ENCODE assay signal across 9 cellular contexts in the genomic region with DNA sequence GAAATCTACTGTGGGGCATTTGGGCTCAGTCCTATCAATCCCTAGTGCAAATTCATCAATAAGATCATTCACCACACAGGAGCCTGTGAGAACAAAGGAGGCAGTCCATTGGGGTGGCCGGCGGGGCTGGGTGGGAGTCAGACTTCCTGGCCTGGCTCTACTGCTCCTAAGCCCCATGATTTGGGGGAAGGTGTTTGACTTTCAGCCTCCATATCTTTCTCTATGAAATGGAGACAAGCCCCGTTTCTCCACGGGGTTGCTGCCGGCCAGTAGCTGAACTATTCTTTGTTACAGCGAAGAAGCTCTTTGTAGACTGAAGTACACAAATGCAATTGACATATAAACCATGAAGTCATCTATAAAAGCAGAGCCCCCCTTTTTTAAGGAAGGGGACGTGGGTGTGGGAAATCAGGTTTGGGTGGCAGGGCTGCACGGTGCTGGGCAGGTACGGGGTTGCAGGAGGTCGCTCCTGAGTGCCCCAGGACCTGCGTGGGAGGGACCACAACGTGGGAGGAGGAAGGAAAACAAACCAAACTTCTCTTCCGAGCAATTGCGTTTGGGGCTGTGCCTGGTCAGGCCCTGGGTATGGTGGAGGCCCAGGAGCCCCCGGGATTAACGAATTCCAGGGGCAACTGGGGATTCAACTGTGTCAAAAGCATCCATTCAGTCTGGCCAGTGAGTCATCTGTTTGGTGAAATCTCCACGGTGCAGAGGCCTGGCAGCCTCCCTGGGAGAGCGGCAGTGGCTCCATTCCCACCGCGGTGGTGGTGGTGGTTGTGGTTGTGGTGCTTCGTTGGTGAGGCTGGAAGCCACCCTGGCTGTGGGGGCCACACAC. TPM values are rescaled to one million over a fixed set of nuclear protein-coding genes. Genes with fewer than 3 reads are reported as not detected.
A peak's percentile ranks its signal among the peaks of the same experiment; 100 is the strongest.
DNase-seq lines count a peak whose midpoint lies in the region; ATAC-seq and TF ChIP-seq lines count a peak whose summit lies in the region.
"Had no signal": no experiment of that assay in that cellular context is flagged by ENCODE, and none has a peak within 500 bp of the region (broad histone marks: within the 10 kb centered on the region; RNA-seq: fewer than 3 reads in every experiment).

No MANE protein-coding gene starts in this region.

- ATAC-seq in RWPE2 (ENCODE audit: low read depth), result peak; percentile 48; the same call in 2 of the 3 replicates
- ATAC-seq in natural killer cell, result peak in 2 of 3 donors; percentile 41 to 58
- ATAC-seq in HG02678 (IDR thresholded peaks at IDR 0.05; ENCODE audit: unreplicated experiment), result no peak
- no peak for ATAC-seq in HG03460 (IDR thresholded peaks at IDR 0.05; ENCODE audit: unreplicated experiment)

- H3K4me3 ChIP-seq in AG10803 (ENCODE audit: low read length) (no peak overlapping the region), RWPE2 (ENCODE audit: severe bottlenecking) (no peak overlapping the region), left ventricle myocardium inferior (no peak overlapping the region)
- H3K4me3 ChIP-seq: prostate gland had no signal

- H3K27me3 ChIP-seq in RWPE2 (ENCODE audit: insufficient read depth, poor library complexity, severe bottlenecking) (no peaks in the 10 kb centered on the region), left ventricle myocardium inferior (ENCODE audit: low read depth) (no peaks in the 10 kb centered on the region)

- H3K9me3 ChIP-seq in RWPE2 (ENCODE audit: severe bottlenecking) (no peaks in the 10 kb centered on the region), left ventricle myocardium inferior (replicated peaks) (no peaks in the 10 kb centered on the region)
- H3K9me3 ChIP-seq: prostate gland had no signal

- H3K4me1 ChIP-seq in RWPE2 (ENCODE audit: insufficient read depth, poor library complexity, severe bottlenecking), result no peaks in the 10 kb centered on the region
- H3K4me1 ChIP-seq in left ventricle myocardium inferior, result no peaks in the 10 kb centered on the region
- H3K4me1 ChIP-seq: prostate gland had no signal

- peaks cover 0 to 2% of the 10 kb centered on the region in 2 donors for H3K27me3 Mint-ChIP-seq in natural killer cell (ENCODE audit: low read depth in 2 of 2)

- H3K27ac Mint-ChIP-seq in natural killer cell, result peak overlapping the region in 1 of 2 donors; percentile 70

- H3K4me3 Mint-ChIP-seq in natural killer cell, result peak overlapping the region; percentile 71

- H3K4me1 Mint-ChIP-seq in natural killer cell, result peaks cover 17 to 29% of the 10 kb centered on the region in 2 donors

- DNase-seq in AG10803 (ENCODE audit: low read depth) (peak; percentile 68), RWPE2 (ENCODE audit: low spot score) (no peak), amniotic epithelial cell (ENCODE audit: low read depth) (peak; percentile 73), natural killer cell (no peak), left ventricle myocardium inferior (no peak), NCI-H1105 treated with DMSO at 0.1 percent for 48 hours (lab: John Stamatoyannopoulos, UW) (no peak)

- H3K27ac ChIP-seq in RWPE2 (ENCODE audit: poor library complexity, severe bottlenecking) (no peak overlapping the region), left ventricle myocardium inferior (replicated peaks) (no peak overlapping the region)
- H3K27ac ChIP-seq: prostate gland had no signal

- TF ChIP-seq CTCF in AG10803 (conservative IDR thresholded peaks at IDR 0.05; ENCODE audit: low read length) (no peak), RWPE2 (IDR thresholded peaks at IDR 0.05; ENCODE audit: poor library complexity, severe bottlenecking) (no peak), natural killer cell (IDR thresholded peaks at IDR 0.05) (no peak), left ventricle myocardium inferior (IDR thresholded peaks at IDR 0.05; ENCODE audit: borderline replicate concordance) (no peak)

- H3K36me3 Mint-ChIP-seq in natural killer cell, result no peaks in the 10 kb centered on the region

- H3K36me3 ChIP-seq in RWPE2 (ENCODE audit: low read depth) (no peaks in the 10 kb centered on the region), left ventricle myocardium inferior (no peaks in the 10 kb centered on the region)
- H3K36me3 ChIP-seq: prostate gland had no signal

- intact Hi-C loops in natural killer cell (cut with micrococcal nuclease), result no loop called here
- intact Hi-C loops in left ventricle myocardium inferior (cut with micrococcal nuclease), result no loop called here

- H3K9me3 Mint-ChIP-seq in natural killer cell, result no peaks in the 10 kb centered on the region

RNA-seq across cellular contexts. Expression of a gene that starts 18.2 kb away (rescaled TPM):
- under 1 TPM in 2 of 3 donors, not detected in 1; 0.25 to 0.48 TPM for total RNA-seq in natural killer cell
- total RNA-seq in left ventricle myocardium inferior, result 0.60 TPM

Comparison
In these comparisons a context has a peak if more than half of its experiments do, and no peak if none do; other contexts are left out.
1. DNase-seq: peak in AG10803 (single experiment) and amniotic epithelial cell (single experiment); none in RWPE2 (single experiment), natural killer cell (single experiment), left ventricle myocardium inferior (single experiment) and NCI-H1105 treated with DMSO at 0.1 percent for 48 hours (single experiment).
2. ATAC-seq: peak in RWPE2 (single experiment) and natural killer cell (2 of 3); none in HG02678 (single experiment) and HG03460 (single experiment).